9 cellular contexts compared by ENCODE assay signal in genomic region chr7:150739045-150739432, GRCh38. TPM values are rescaled to one million over a fixed set of nuclear protein-coding genes. Genes with fewer than 3 reads are reported as not detected.
DNase-seq lines count a peak whose midpoint lies in the region; ATAC-seq, FAIRE-seq and TF ChIP-seq lines count a peak whose summit lies in the region.
"Had no signal": no experiment of that assay in that cellular context is flagged by ENCODE, and none has a peak within 500 bp of the region (broad histone marks: within the 10 kb centered on the region; RNA-seq: fewer than 3 reads in every experiment).

No MANE protein-coding gene starts in this region.

- peaks cover 65 to 66% of the 10 kb centered on the region in 2 donors for H3K36me3 Mint-ChIP-seq in CD4-positive, alpha-beta memory T cell

- intact Hi-C loops in CD4-positive, alpha-beta memory T cell (cut with micrococcal nuclease) = loop anchor here (5.0 kb wide), 3 partner anchors 52 to 107 kb away; partner anchors contain the start of genes GIMAP2 and GIMAP6
- intact Hi-C loops in GM12878 (cut with micrococcal nuclease; ENCODE audit: unreplicated experiment) = loop anchor here (5.0 kb wide), 1 partner anchor 107 kb away; the partner anchor contains the start of gene GIMAP6

- H3K4me1 Mint-ChIP-seq in CD4-positive, alpha-beta memory T cell = peaks cover 54 to 94% (median 62%) of the 10 kb centered on the region in 4 donors

- no peaks in the 10 kb centered on the region for H3K27me3 Mint-ChIP-seq in CD4-positive, alpha-beta memory T cell

- no peaks in the 10 kb centered on the region for H4K20me1 ChIP-seq in GM12878 (ENCODE audit: control insufficient read depth, insufficient read depth)

- BruUV-seq in GM12878 (replicated peaks; lab: Mats Ljungman, UMichigan) = no TSS peak

- TF ChIP-seq CTCF in GM12878 (IDR thresholded peaks at IDR 0.05 in 2 of 3, conservative IDR thresholded peaks at IDR 0.05 in 1 of 3; ENCODE audit: control insufficient read depth in 2 of 3, extremely low read depth in 1 of 3, insufficient read depth in 1 of 3, low read depth in 3 of 3, low read length in 3 of 3) = peak; percentile 21 to 31 (median 28); a peak in 4 of 6 replicates

- no peak for TF ChIP-seq POLR2A in GM12878 (IDR thresholded peaks at IDR 0.05; ENCODE audit: low read depth, low read length)

- peak; percentile 48 for TF ChIP-seq RAD21 in GM12878 (IDR thresholded peaks at IDR 0.05; ENCODE audit: insufficient read depth, low read depth, low read length)

- peak overlapping the region; percentile 81 to 82 for H3K4me3 ChIP-seq in CD4-positive, alpha-beta memory T cell (ENCODE audit: low read length in 2 of 2)
- H3K4me3 ChIP-seq in Jurkat, Clone E6-1 (ENCODE audit: low read length) = peak overlapping the region; percentile 86
- peak overlapping the region; percentile 87 for H3K4me3 ChIP-seq in GM12878
- H3K4me3 ChIP-seq in mucosa of rectum (ENCODE audit: low read length in 2 of 2) = peak overlapping the region; percentile 47 to 81

- peaks cover 0 to 9% (median 0%) of the 10 kb centered on the region in 8 donors for H3K9me3 Mint-ChIP-seq in CD4-positive, alpha-beta memory T cell

- ATAC-seq in GM12878 = no peak
- ATAC-seq in HG03039 (IDR thresholded peaks at IDR 0.05; ENCODE audit: unreplicated experiment) = no peak
- ATAC-seq in GM18511 (IDR thresholded peaks at IDR 0.05; ENCODE audit: unreplicated experiment) = no peak
- no peak for ATAC-seq in GM21786 (IDR thresholded peaks at IDR 0.05; ENCODE audit: unreplicated experiment)

- peak overlapping the region; percentile 83 for H3K27ac ChIP-seq in CD4-positive, alpha-beta memory T cell (ENCODE audit: low read depth, low read length)
- H3K27ac ChIP-seq in GM12878 (ENCODE audit: control insufficient read depth, insufficient read depth) (peak overlapping the region; percentile 80), mucosa of rectum (ENCODE audit: low read depth in 2 of 2, low read length in 2 of 2) (peak overlapping the region; percentile 72 to 74)
- H3K27ac ChIP-seq: KMS-11 had no signal

- no peak overlapping the region for H2AFZ ChIP-seq in GM12878 (ENCODE audit: control insufficient read depth, low read depth, low read length)

- RAD21 ChIA-PET in GM12878 (lab: Charles Lee; ENCODE audit: unreplicated experiment) = interaction anchor here (1.3 kb wide), 1 partner anchor 43 kb away, joined by 4 read pairs; no protein-coding TSS in a partner anchor

- H3K4me2 ChIP-seq in GM12878 (ENCODE audit: control insufficient read depth, insufficient read depth) = peak overlapping the region; percentile 69
- H3K4me2 ChIP-seq: KMS-11 had no signal

- H3K27me3 ChIP-seq in CD4-positive, alpha-beta memory T cell (ENCODE audit: insufficient read depth, low read length) = no peaks in the 10 kb centered on the region
- H3K27me3 ChIP-seq in GM12878 (replicated peaks in 1 of 2; ENCODE audit: control insufficient read depth in 2 of 2, insufficient read depth in 2 of 2, low read length in 1 of 2) (no peaks in the 10 kb centered on the region), mucosa of rectum (ENCODE audit: control insufficient read depth in 2 of 2, insufficient read depth in 2 of 2, low read length in 2 of 2) (peaks cover 0 to 3% of the 10 kb centered on the region in 2 donors)

- SMC1A ChIA-PET in GM12878 (lab: Charles Lee; ENCODE audit: uncharacterized antibody, unreplicated experiment) = interaction anchor here (0.7 to 1.4 kb wide), 5 partner anchors 14 to 290 kb away, joined by 3 to 5 read pairs (median 3); partner anchors contain the start of gene GIMAP1

- TF ChIP-seq EP300 in GM12878 (IDR thresholded peaks at IDR 0.05; ENCODE audit: borderline replicate concordance in 1 of 2, control insufficient read depth in 1 of 2, low read depth in 2 of 2, low read length in 2 of 2) = no peak

- H3K36me3 ChIP-seq in CD4-positive, alpha-beta memory T cell (ENCODE audit: insufficient read depth, low read length) = peaks cover 43% of the 10 kb centered on the region
- peaks cover 0 to 10% of the 10 kb centered on the region in 2 experiments; a peak in 2 of 4 replicates for H3K36me3 ChIP-seq in GM12878 (ENCODE audit: control insufficient read depth in 2 of 2, insufficient read depth in 2 of 2, low read length in 1 of 2)
- peaks cover 0 to 8% of the 10 kb centered on the region in 2 donors for H3K36me3 ChIP-seq in mucosa of rectum (ENCODE audit: control insufficient read depth in 2 of 2, insufficient read depth in 2 of 2, low read length in 2 of 2)

- no peaks in the 10 kb centered on the region for H3K9me3 ChIP-seq in CD4-positive, alpha-beta memory T cell (ENCODE audit: control insufficient read depth in 1 of 2, low read length in 2 of 2)
- no peaks in the 10 kb centered on the region; the same call in 2 of the 3 replicates for H3K9me3 ChIP-seq in GM12878 (replicated peaks; ENCODE audit: control insufficient read depth, insufficient read depth, low read length)
- H3K9me3 ChIP-seq in mucosa of rectum (ENCODE audit: control insufficient read depth in 2 of 2, low read length in 2 of 2) = no peaks in the 10 kb centered on the region

- CTCF ChIA-PET in CD4-positive, alpha-beta memory T cell (lab: Charles Lee; ENCODE audit: partially characterized antibody) = interaction anchor here (1.0 to 3.3 kb wide), 7 partner anchors 9 to 290 kb away, joined by 3 to 26 read pairs (median 6); partner anchors contain the start of genes GIMAP1, GIMAP4 and GIMAP6
- CTCF ChIA-PET in GM12878 (lab: Yijun Ruan, JAX) = interaction anchor here (0.7 to 1.5 kb wide), 6 partner anchors 11 to 290 kb away, joined by 3 to 7 read pairs (median 3); no protein-coding TSS in a partner anchor

- H3K9ac ChIP-seq in GM12878 (ENCODE audit: control insufficient read depth, insufficient read depth, low read length) = peak overlapping the region; percentile 79
- no peak overlapping the region for H3K9ac ChIP-seq in mucosa of rectum (ENCODE audit: low read depth in 1 of 2, low read length in 2 of 2)
- H3K9ac ChIP-seq: KMS-11 had no signal

- peaks cover 37% of the 10 kb centered on the region for H3K79me2 ChIP-seq in GM12878 (ENCODE audit: control insufficient read depth, insufficient read depth, low read length)

- FAIRE-seq in GM12878 (lab: Jason Lieb, UNC) = no peak

- peak overlapping the region; percentile 92 to 100 (median 98) for H3K4me3 Mint-ChIP-seq in CD4-positive, alpha-beta memory T cell

- peak overlapping the region; percentile 86 to 98 (median 96) for H3K27ac Mint-ChIP-seq in CD4-positive, alpha-beta memory T cell

- in situ Hi-C loops in GM12878 (cut with MboI) = no loop called here

- DNase-seq in CD4-positive, alpha-beta memory T cell = no peak
- no peak for DNase-seq in Jurkat, Clone E6-1 (ENCODE audit: low read depth, low spot score)
- DNase-seq in GM12878 (ENCODE audit: low read depth, low spot score) (no peak), kidney glomerular epithelial cell (lab: John Stamatoyannopoulos, UW) (no peak)

- POLR2A ChIA-PET in CD4-positive, alpha-beta memory T cell (lab: Charles Lee; ENCODE audit: partially characterized antibody) = interaction anchor here (0.5 to 26.3 kb wide), 32 partner anchors 7 to 896 kb away, joined by 3 to 593 read pairs (median 10); partner anchors contain the start of genes GIMAP1, GIMAP2, GIMAP4 and GIMAP6
- POLR2A ChIA-PET in GM12878 (lab: Charles Lee) = interaction anchor here (1.1 kb wide), 1 partner anchor 292 kb away, joined by 3 read pairs; no protein-coding TSS in a partner anchor

- H3K4me1 ChIP-seq in CD4-positive, alpha-beta memory T cell (ENCODE audit: insufficient read depth, low read length) = peaks cover 64% of the 10 kb centered on the region
- peaks cover 17% of the 10 kb centered on the region for H3K4me1 ChIP-seq in GM12878 (ENCODE audit: control insufficient read depth, insufficient read depth, low read length)
- peaks cover 0 to 3% of the 10 kb centered on the region in 2 donors for H3K4me1 ChIP-seq in mucosa of rectum (ENCODE audit: control insufficient read depth in 2 of 2, insufficient read depth in 2 of 2, low read length in 2 of 2)

RNA-seq across cellular contexts. Expression of gene GIMAP5, which starts 1.8 kb away (rescaled TPM):
- total RNA-seq in CD4-positive, alpha-beta memory T cell = 100 to 1,000 TPM; 296 to 297 TPM
- 100 to 1,000 TPM; 415 to 679 TPM for polyA plus RNA-seq in CD4-positive, alpha-beta memory T cell
- polyA plus RNA-seq in Jurkat, Clone E6-1 (2012; ENCODE audit: insufficient read depth, insufficient read length) = 54.4 TPM
- total RNA-seq in GM12878 (2013; cell fraction: nucleolus; rRNA removed) = 1.9 and 2.7 TPM in 2 replicates
- 7.9 and 12.2 TPM in 2 replicates for total RNA-seq in GM12878 (2014; rRNA removed)
- 7.7 and 8.6 TPM in 2 replicates for total RNA-seq in GM12878 (2014; rRNA removed; fragmentation: Illumina TruSeq; extraction: Trizol)
- total RNA-seq in GM12878 (2021) = 4.5 and 5.6 TPM in 2 replicates
- polyA plus RNA-seq in GM12878 (2011; ENCODE audit: low read depth) = 12.3 TPM
- polyA plus RNA-seq in GM12878 (2011; rRNA removed) = 8.9 and 9.4 TPM in 2 replicates
- polyA plus RNA-seq in GM12878 (2011; cell fraction: cytosol; rRNA removed) = 7.5 and 10.6 TPM in 2 replicates
- polyA plus RNA-seq in GM12878 (2011; cell fraction: nucleus; rRNA removed) = 6.5 and 9.9 TPM in 2 replicates
- 16.4 and 19.5 TPM in 2 replicates for polyA plus RNA-seq in GM12878 (2012)
- 8.4 and 9.1 TPM in 2 replicates for polyA plus RNA-seq in GM12878 (2014; fragmentation: Illumina TruSeq; extraction: Trizol)
- 1 to 10 TPM; 4.2 to 4.4 TPM for polyA plus RNA-seq in GM12878 (2014; fragmentation: Nextera tagmentation; extraction: Ambion mirVana)
- polyA plus RNA-seq in GM12878 (2014; rRNA removed) = 8.5 and 9.5 TPM in 2 replicates
- polyA plus RNA-seq in GM12878 (2016; fragmentation: Nextera tagmentation; extraction: Ambion mirVana) = 1 to 10 TPM; 3.7 to 3.8 TPM
- polyA minus RNA-seq in GM12878 (2011; rRNA and poly(A)+ RNA removed) = 14.0 and 22.3 TPM in 2 replicates
- 2.0 and 3.7 TPM in 2 replicates for polyA minus RNA-seq in GM12878 (2011; cell fraction: cytosol; rRNA and poly(A)+ RNA removed)
- polyA minus RNA-seq in GM12878 (2011; cell fraction: nucleus; rRNA and poly(A)+ RNA removed) = 10.5 TPM in 2 replicates

RNA-seq across cellular contexts. Expression of gene GIMAP1, which starts 22.6 kb away (rescaled TPM):
- 10 to 100 TPM; 93.7 to 97.6 TPM for total RNA-seq in CD4-positive, alpha-beta memory T cell
- polyA plus RNA-seq in CD4-positive, alpha-beta memory T cell = 10 to 100 TPM; 36.6 to 69.2 TPM
- 11.6 TPM for polyA plus RNA-seq in Jurkat, Clone E6-1 (2012; ENCODE audit: insufficient read depth, insufficient read length)
- total RNA-seq in GM12878 (2013; cell fraction: nucleolus; rRNA removed) = 1.4 and 1.7 TPM in 2 replicates
- total RNA-seq in GM12878 (2014; rRNA removed) (1.9 and 2.3 TPM in 2 replicates), GM12878 (2014; rRNA removed; fragmentation: Illumina TruSeq; extraction: Trizol) (1.1 and 1.4 TPM in 2 replicates), GM12878 (2021) (1.3 and 1.4 TPM in 2 replicates)
- polyA plus RNA-seq in GM12878 (2011; ENCODE audit: low read depth) = 1.7 TPM
- polyA plus RNA-seq in GM12878 (2011; rRNA removed) (0.91 and 1.2 TPM in 2 replicates), GM12878 (2014; fragmentation: Illumina TruSeq; extraction: Trizol) (1.3 and 1.4 TPM in 2 replicates), GM12878 (2014; fragmentation: Nextera tagmentation; extraction: Ambion mirVana) (under 1 TPM; 0.16 to 0.20 TPM), GM12878 (2014; rRNA removed) (1.5 and 1.8 TPM in 2 replicates), GM12878 (2016; fragmentation: Nextera tagmentation; extraction: Ambion mirVana) (1 to 10 TPM in 1 of 2 experiments, under 1 TPM in 1; 0.58 to 1.0 TPM)
- 1.0 and 1.4 TPM in 2 replicates for polyA plus RNA-seq in GM12878 (2011; cell fraction: cytosol; rRNA removed)
- polyA plus RNA-seq in GM12878 (2011; cell fraction: nucleus; rRNA removed) = 0.67 and 1.2 TPM in 2 replicates
- polyA plus RNA-seq in GM12878 (2012) = 2.2 and 3.2 TPM in 2 replicates
- polyA minus RNA-seq in GM12878 (2011; rRNA and poly(A)+ RNA removed) = 0.73 and 0.98 TPM in 2 replicates
- polyA minus RNA-seq in GM12878 (2011; cell fraction: cytosol; rRNA and poly(A)+ RNA removed) = 0.27 TPM in 1 of 2 replicates, not detected in the other
- polyA minus RNA-seq in GM12878 (2011; cell fraction: nucleus; rRNA and poly(A)+ RNA removed) = 0.85 and 1.1 TPM in 2 replicates

RNA-seq across cellular contexts. Expression of gene GIMAP2, which starts 53.5 kb away (rescaled TPM):
- 100 to 1,000 TPM; 238 to 244 TPM for total RNA-seq in CD4-positive, alpha-beta memory T cell
- polyA plus RNA-seq in CD4-positive, alpha-beta memory T cell = 100 to 1,000 TPM in 1 of 2 donors, 10 to 100 TPM in 1; 90.0 to 110 TPM
- 57.2 TPM for polyA plus RNA-seq in Jurkat, Clone E6-1 (2012; ENCODE audit: insufficient read depth, insufficient read length)
- total RNA-seq in GM12878 (2013; cell fraction: nucleolus; rRNA removed) = 41.2 and 41.5 TPM in 2 replicates
- total RNA-seq in GM12878 (2014; rRNA removed) (28.9 and 34.4 TPM in 2 replicates), GM12878 (2014; rRNA removed; fragmentation: Illumina TruSeq; extraction: Trizol) (37.0 and 37.3 TPM in 2 replicates), GM12878 (2021) (29.8 TPM in 2 replicates)
- polyA plus RNA-seq in GM12878 (2011; ENCODE audit: low read depth) = 24.7 TPM
- polyA plus RNA-seq in GM12878 (2011; rRNA removed) (102 and 134 TPM in 2 replicates), GM12878 (2014; fragmentation: Illumina TruSeq; extraction: Trizol) (33.8 and 49.8 TPM in 2 replicates), GM12878 (2014; fragmentation: Nextera tagmentation; extraction: Ambion mirVana) (10 to 100 TPM; 47.5 to 60.0 TPM), GM12878 (2014; rRNA removed) (25.3 and 29.2 TPM in 2 replicates), GM12878 (2016; fragmentation: Nextera tagmentation; extraction: Ambion mirVana) (10 to 100 TPM; 21.3 to 24.4 TPM)
- 47.4 and 47.6 TPM in 2 replicates for polyA plus RNA-seq in GM12878 (2011; cell fraction: cytosol; rRNA removed)
- 49.5 and 50.6 TPM in 2 replicates for polyA plus RNA-seq in GM12878 (2011; cell fraction: nucleus; rRNA removed)
- 30.1 and 35.8 TPM in 2 replicates for polyA plus RNA-seq in GM12878 (2012)
- polyA minus RNA-seq in GM12878 (2011; rRNA and poly(A)+ RNA removed) = 62.5 and 79.0 TPM in 2 replicates
- 18.5 and 20.3 TPM in 2 replicates for polyA minus RNA-seq in GM12878 (2011; cell fraction: cytosol; rRNA and poly(A)+ RNA removed)
- 28.0 and 40.8 TPM in 2 replicates for polyA minus RNA-seq in GM12878 (2011; cell fraction: nucleus; rRNA and poly(A)+ RNA removed)

Comparison
In these comparisons a context has a peak if more than half of its experiments do, and no peak if none do; other contexts are left out.
1. RNA of gene GIMAP5, which starts 1.8 kb away (total RNA-seq): 296 to 297 TPM in CD4-positive, alpha-beta memory T cell; 1.9 to 12.2 TPM in GM12878; every median in the first group is over 10 times any median in the second.
2. RNA of gene GIMAP1, which starts 22.6 kb away (total RNA-seq): 93.7 to 97.6 TPM in CD4-positive, alpha-beta memory T cell; 1.1 to 2.3 TPM in GM12878; every median in the first group is over 10 times any median in the second.
3. RNA of gene GIMAP2, which starts 53.5 kb away (total RNA-seq): 238 to 244 TPM in CD4-positive, alpha-beta memory T cell; 28.9 to 41.5 TPM in GM12878; every median in the first group is over 4 times any median in the second.
4. Peak in every context shown above with its lines, with median percentiles within 50 percentile points of each other: H3K27ac ChIP-seq and H3K4me3 ChIP-seq.